In genomic region chr11:2728128-2728662, GRCh38 we compare ENCODE assay signal across 1 cellular context.
TF ChIP-seq lines count a peak whose summit lies in the region.

No MANE protein-coding gene starts in this region.

TF ChIP-seq in HepG2, 621 proteins besides CTCF, POLR2A, EP300 and RAD21 (continued from another document and continues in another):
- TF ChIP-seq PAWR (CRISPR knock-in tag; IDR thresholded peaks at IDR 0.05; ENCODE audit: borderline replicate concordance) (no peak), SMAD3 (CRISPR knock-in tag; IDR thresholded peaks at IDR 0.05) (no peak), PHF8 (CRISPR knock-in tag; IDR thresholded peaks at IDR 0.05) (no peak), AFF4 (CRISPR knock-in tag; IDR thresholded peaks at IDR 0.05) (no peak), PRMT3 (CRISPR knock-in tag; IDR thresholded peaks at IDR 0.05; ENCODE audit: borderline replicate concordance, low read depth) (no peak), ARID4A (CRISPR knock-in tag; IDR thresholded peaks at IDR 0.05; ENCODE audit: borderline replicate concordance) (no peak), ZFP36L2 (CRISPR knock-in tag; IDR thresholded peaks at IDR 0.05) (no peak), HDAC1 (CRISPR knock-in tag; IDR thresholded peaks at IDR 0.05) (no peak), CREB3 (CRISPR knock-in tag; IDR thresholded peaks at IDR 0.05) (0 out of 2 replicates have a peak, but pooled peaks have one; percentile 23), THAP8 (CRISPR knock-in tag; IDR thresholded peaks at IDR 0.05; ENCODE audit: borderline replicate concordance) (no peak), IKZF5 (CRISPR knock-in tag; IDR thresholded peaks at IDR 0.05) (no peak), PAXIP1 (CRISPR knock-in tag; conservative IDR thresholded peaks at IDR 0.05) (no peak), FLYWCH1 (CRISPR knock-in tag; IDR thresholded peaks at IDR 0.05) (no peak), CSRNP1 (CRISPR knock-in tag; IDR thresholded peaks at IDR 0.05) (no peak), TMF1 (CRISPR knock-in tag; IDR thresholded peaks at IDR 0.05; ENCODE audit: low read depth) (peak; percentile 6; the same call in 1 of the 2 replicates), NFAT5 (CRISPR knock-in tag; IDR thresholded peaks at IDR 0.05) (no peak), MYPOP (CRISPR knock-in tag; IDR thresholded peaks at IDR 0.05) (no peak), NCOA2 (CRISPR knock-in tag; IDR thresholded peaks at IDR 0.05) (no peak), MTF2 (CRISPR knock-in tag; IDR thresholded peaks at IDR 0.05; ENCODE audit: borderline replicate concordance) (0 out of 2 replicates have a peak, but pooled peaks have one; percentile 58), ZNF333 (CRISPR knock-in tag; IDR thresholded peaks at IDR 0.05; ENCODE audit: borderline replicate concordance) (no peak), ZNF296 (CRISPR knock-in tag; conservative IDR thresholded peaks at IDR 0.05) (no peak), TRAFD1 (CRISPR knock-in tag; IDR thresholded peaks at IDR 0.05; ENCODE audit: borderline replicate concordance) (no peak), ZNF558 (CRISPR knock-in tag; IDR thresholded peaks at IDR 0.05; ENCODE audit: borderline replicate concordance) (no peak), PCBP1 (IDR thresholded peaks at IDR 0.05; ENCODE audit: borderline replicate concordance, low read depth, low read length) (0 out of 2 replicates have a peak, but pooled peaks have one; percentile 0), GATAD1 (CRISPR knock-in tag; IDR thresholded peaks at IDR 0.05) (0 out of 2 replicates have a peak, but pooled peaks have one; percentile 3), ZSCAN20 (CRISPR knock-in tag; IDR thresholded peaks at IDR 0.05; ENCODE audit: borderline replicate concordance) (no peak), HDAC2 (CRISPR knock-in tag; IDR thresholded peaks at IDR 0.05) (no peak), SP5 (CRISPR knock-in tag; IDR thresholded peaks at IDR 0.05; ENCODE audit: borderline replicate concordance, low read depth) (no peak), AGO2 (optimal IDR thresholded peaks at IDR 0.05; ENCODE audit: low read depth, low read length) (peak; percentile 92), ZNF547 (CRISPR knock-in tag; IDR thresholded peaks at IDR 0.05) (no peak)
